6 cellular contexts compared by ENCODE assay signal in the genomic region with DNA sequence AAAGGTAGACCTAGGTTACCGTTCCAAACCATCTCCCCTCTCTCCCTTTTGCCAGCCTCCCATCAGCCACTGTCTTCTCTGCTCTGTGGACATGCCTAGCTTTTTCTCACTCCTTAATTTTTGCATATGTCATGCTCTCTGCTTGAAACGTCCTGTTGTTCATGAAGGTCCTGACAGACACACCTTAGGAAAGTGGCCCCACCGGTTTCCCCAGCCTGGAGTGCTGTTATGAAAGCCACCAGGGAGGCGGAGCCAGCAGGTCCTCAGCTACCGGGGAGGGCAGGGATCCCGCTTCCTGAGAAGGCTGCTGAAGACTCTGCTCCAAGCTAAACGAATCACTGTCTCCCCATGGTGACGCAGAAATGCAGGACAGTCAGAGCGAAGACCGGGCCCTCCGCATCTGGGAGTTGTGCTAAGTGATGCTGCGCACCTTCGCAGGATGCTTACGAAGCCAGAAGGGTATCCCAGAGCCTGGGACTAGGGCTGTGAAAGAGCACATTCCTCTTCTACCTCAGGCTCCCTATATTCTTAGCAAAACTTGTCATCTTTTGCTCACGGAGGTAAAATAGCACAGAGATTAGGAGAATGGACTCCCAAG. TPM values are rescaled to one million over a fixed set of nuclear protein-coding genes. Genes with fewer than 3 reads are reported as not detected.
DNase-seq lines count a peak whose midpoint lies in the region; ATAC-seq and TF ChIP-seq lines count a peak whose summit lies in the region.

No MANE protein-coding gene starts in this region.

- no peaks in the 10 kb centered on the region for H3K9me1 ChIP-seq in IMR-90 (ENCODE audit: insufficient read depth, low read length)

- no peak overlapping the region for H2BK5ac ChIP-seq in IMR-90 (ENCODE audit: low read depth, low read length, poor library complexity, severe bottlenecking)

- H3K9me3 Mint-ChIP-seq in activated T-helper 1 cell treated with anti-CD3 and anti-CD28 coated beads, Interleukin-12 subunit alpha, Interleukin-12 subunit beta, Interleukin-2, Interleukin-4 antibody, amounts not matched to agents 30 ng/mL and 10 ng/mL and 1 ng/mL, durations not matched to agents 14 hours and 24 hours and 36 hours: no peaks in the 10 kb centered on the region

- dilution Hi-C loops in IMR-90 (cut with HindIII; ENCODE audit: low sequenced_read_pairs, unreplicated experiment): no loop called here

- H3K27ac ChIP-seq in IMR-90 (ENCODE audit: insufficient read depth, low read length) (no peak overlapping the region), lower lobe of right lung (peak overlapping the region; percentile 85)

- no peak overlapping the region for H2BK120ac ChIP-seq in IMR-90 (ENCODE audit: low read depth, low read length)

- TF ChIP-seq CTCF in IMR-90 (conservative IDR thresholded peaks at IDR 0.05; ENCODE audit: low read depth, low read length): no peak
- peak; percentile 5 for TF ChIP-seq CTCF in lower lobe of right lung (IDR thresholded peaks at IDR 0.05)

- no peak overlapping the region for H4K5ac ChIP-seq in IMR-90 (ENCODE audit: low read depth, low read length)

- intact Hi-C loops in IMR-90 (cut with micrococcal nuclease): loop anchor here (1.0 to 10.0 kb wide), 2 partner anchors 90 to 519 kb away; a partner anchor contains a TSS
- intact Hi-C loops in activated T-helper 1 cell treated with anti-CD3 and anti-CD28 coated beads, Interleukin-12 subunit alpha, Interleukin-12 subunit beta, Interleukin-2, Interleukin-4 antibody, amounts not matched to agents 30 ng/mL and 10 ng/mL and 1 ng/mL, durations not matched to agents 14 hours and 24 hours and 36 hours (cut with micrococcal nuclease): loop anchor here (1.0 to 5.0 kb wide), 5 partner anchors 10 to 391 kb away; a partner anchor contains a TSS
- intact Hi-C loops in lower lobe of right lung (cut with DNase I): no loop called here

- H3K4me2 ChIP-seq in IMR-90 (ENCODE audit: low read depth, low read length): peak overlapping the region; percentile 65

- no peak overlapping the region for H2BK20ac ChIP-seq in IMR-90 (ENCODE audit: low read depth, low read length)

- H3K27ac Mint-ChIP-seq in activated T-helper 1 cell treated with anti-CD3 and anti-CD28 coated beads, Interleukin-12 subunit alpha, Interleukin-12 subunit beta, Interleukin-2, Interleukin-4 antibody, amounts not matched to agents 30 ng/mL and 10 ng/mL and 1 ng/mL, durations not matched to agents 14 hours and 24 hours and 36 hours: peak overlapping the region; percentile 72

- H3K23ac ChIP-seq in IMR-90 (ENCODE audit: low read depth, low read length): no peak overlapping the region

- no peak overlapping the region for H2AK5ac ChIP-seq in IMR-90 (ENCODE audit: low read depth, low read length)

- no peak for TF ChIP-seq POLR2A in IMR-90 (IDR thresholded peaks at IDR 0.05; ENCODE audit: low read depth, low read length)

- H4K20me1 ChIP-seq in IMR-90 (ENCODE audit: insufficient read depth, low read length): no peaks in the 10 kb centered on the region

- DNase-seq in IMR-90: no peak
- DNase-seq in activated T-helper 1 cell treated with anti-CD3 and anti-CD28 coated beads, Interleukin-12 subunit alpha, Interleukin-12 subunit beta, Interleukin-2, Interleukin-4 antibody, amounts not matched to agents 30 ng/mL and 10 ng/mL and 1 ng/mL, durations not matched to agents 14 hours and 24 hours and 36 hours (ENCODE audit: low spot score): no peak
- peak; percentile 92 for DNase-seq in lower lobe of right lung
- DNase-seq in OCI-M2 (lab: John Stamatoyannopoulos, UW; ENCODE audit: unreplicated experiment): no peak

- H2AFZ ChIP-seq in IMR-90 (replicated peaks; ENCODE audit: low read length, poor library complexity): peak overlapping the region; percentile 77

- no peak overlapping the region for H3K56ac ChIP-seq in IMR-90 (ENCODE audit: extremely low read depth, insufficient read depth, low read length)

- H3K36me3 ChIP-seq in IMR-90 (ENCODE audit: control insufficient read depth, insufficient read depth, low read length): no peaks in the 10 kb centered on the region
- H3K36me3 ChIP-seq in lower lobe of right lung: no peaks in the 10 kb centered on the region

- H4K8ac ChIP-seq in IMR-90 (ENCODE audit: low read depth in 2 of 2, low read length in 2 of 2): no peak overlapping the region

- no peaks in the 10 kb centered on the region for H3K9me3 ChIP-seq in IMR-90 (ENCODE audit: control insufficient read depth, insufficient read depth, low read length)
- H3K9me3 ChIP-seq in lower lobe of right lung: no peaks in the 10 kb centered on the region

- 0% methylated on average over 1 of the region's 15 CpGs; no CpG with 5 or more reads in 1 of the 2 experiments for WGBS in IMR-90 (ENCODE audit: extremely low coverage in 2 of 2, insufficient read length in 1 of 2), 2 experiments

- H3K4me1 ChIP-seq in IMR-90 (ENCODE audit: control insufficient read depth, insufficient read depth, low read length): peaks cover 6% of the 10 kb centered on the region
- peaks cover 29% of the 10 kb centered on the region for H3K4me1 ChIP-seq in lower lobe of right lung

- H3K79me1 ChIP-seq in IMR-90 (ENCODE audit: low read depth in 1 of 2, low read length in 2 of 2): no peaks in the 10 kb centered on the region

- no peak overlapping the region for H2BK15ac ChIP-seq in IMR-90 (ENCODE audit: low read depth, low read length)

- no peak overlapping the region for H2AK9ac ChIP-seq in IMR-90 (replicated peaks; ENCODE audit: low read depth, low read length, poor library complexity)

- H3K4ac ChIP-seq in IMR-90 (ENCODE audit: low read depth, low read length): no peak overlapping the region

- H3K14ac ChIP-seq in IMR-90 (replicated peaks; ENCODE audit: low read depth, low read length): no peak overlapping the region

- BruUV-seq in IMR-90 (replicated peaks; lab: Mats Ljungman, UMichigan): no TSS peak

- TF ChIP-seq RAD21 in IMR-90 (IDR thresholded peaks at IDR 0.05; ENCODE audit: low read length): no peak

- H3K4me3 ChIP-seq in IMR-90 (ENCODE audit: insufficient read depth, low read depth, low read length) (no peak overlapping the region), lower lobe of right lung (peak overlapping the region; percentile 46)

- CTCF ChIA-PET in IMR-90 (lab: Yijun Ruan, JAX): interaction anchor here (0.7 to 2.6 kb wide), 14 partner anchors 10 to 642 kb away, joined by 3 to 21 read pairs (median 4); a partner anchor contains a TSS

- H3K27me3 ChIP-seq in IMR-90 (ENCODE audit: control insufficient read depth, insufficient read depth, low read length) (peaks cover 32% of the 10 kb centered on the region), lower lobe of right lung (ENCODE audit: low read depth) (peaks cover 28% of the 10 kb centered on the region)

- peaks cover 8% of the 10 kb centered on the region for H3K27me3 Mint-ChIP-seq in activated T-helper 1 cell treated with anti-CD3 and anti-CD28 coated beads, Interleukin-12 subunit alpha, Interleukin-12 subunit beta, Interleukin-2, Interleukin-4 antibody, amounts not matched to agents 30 ng/mL and 10 ng/mL and 1 ng/mL, durations not matched to agents 14 hours and 24 hours and 36 hours (ENCODE audit: insufficient read depth)

- POLR2A ChIA-PET in IMR-90 (lab: Charles Lee; ENCODE audit: unreplicated experiment): no interaction called here

- in situ Hi-C loops in IMR-90 (cut with MboI; ENCODE audit: low sequenced_read_pairs): loop anchor here (10.0 kb wide), 1 partner anchor 259 kb away; a partner anchor contains a TSS

- H3K4me1 Mint-ChIP-seq in activated T-helper 1 cell treated with anti-CD3 and anti-CD28 coated beads, Interleukin-12 subunit alpha, Interleukin-12 subunit beta, Interleukin-2, Interleukin-4 antibody, amounts not matched to agents 30 ng/mL and 10 ng/mL and 1 ng/mL, durations not matched to agents 14 hours and 24 hours and 36 hours (ENCODE audit: low read depth): peaks cover 20% of the 10 kb centered on the region

- peak; percentile 15; the same call in 1 of the 2 replicates for ATAC-seq in IMR-90 (ENCODE audit: low read depth)
- ATAC-seq in lower lobe of right lung: peak; percentile 82 to 91
- no peak for ATAC-seq in HG02642 (IDR thresholded peaks at IDR 0.05; ENCODE audit: poor library complexity, unreplicated experiment)
- ATAC-seq in GM19023 (IDR thresholded peaks at IDR 0.05; ENCODE audit: unreplicated experiment): no peak

- no peak overlapping the region for H3K18ac ChIP-seq in IMR-90 (ENCODE audit: low read depth, low read length)

- no peak overlapping the region for H4K91ac ChIP-seq in IMR-90 (ENCODE audit: insufficient read depth, low read depth, low read length)

- no peaks in the 10 kb centered on the region for H3K36me3 Mint-ChIP-seq in activated T-helper 1 cell treated with anti-CD3 and anti-CD28 coated beads, Interleukin-12 subunit alpha, Interleukin-12 subunit beta, Interleukin-2, Interleukin-4 antibody, amounts not matched to agents 30 ng/mL and 10 ng/mL and 1 ng/mL, durations not matched to agents 14 hours and 24 hours and 36 hours (ENCODE audit: low read depth)

- H3K4me3 Mint-ChIP-seq in activated T-helper 1 cell treated with anti-CD3 and anti-CD28 coated beads, Interleukin-12 subunit alpha, Interleukin-12 subunit beta, Interleukin-2, Interleukin-4 antibody, amounts not matched to agents 30 ng/mL and 10 ng/mL and 1 ng/mL, durations not matched to agents 14 hours and 24 hours and 36 hours: peak overlapping the region; percentile 66

- no peak overlapping the region for H3K9ac ChIP-seq in IMR-90 (ENCODE audit: low read depth, low read length)

RNA-seq across cellular contexts. Expression of a gene that starts 2.3 kb away (rescaled TPM):
- not detected in 2 replicates for total RNA-seq in IMR-90 (2012; rRNA removed)
- polyA plus RNA-seq in IMR-90 (2012; rRNA removed): not detected in 2 replicates
- polyA plus RNA-seq in IMR-90 (2012; cell fraction: cytosol; rRNA removed): 0.07 TPM in 1 of 2 replicates, not detected in the other
- 0.08 and 0.35 TPM in 2 replicates for polyA plus RNA-seq in IMR-90 (2012; cell fraction: nucleus; rRNA removed; ENCODE audit: low replicate concordance)
- total RNA-seq in activated T-helper 1 cell treated with anti-CD3 and anti-CD28 coated beads, Interleukin-12 subunit alpha, Interleukin-12 subunit beta, Interleukin-2, Interleukin-4 antibody, amounts not matched to agents 30 ng/mL and 10 ng/mL and 1 ng/mL, durations not matched to agents 14 hours and 24 hours and 36 hours: 0.34 and 0.47 TPM in 2 replicates
- 7.7 TPM for total RNA-seq in lower lobe of right lung

RNA-seq across cellular contexts. Expression of a gene that starts 10.4 kb away (rescaled TPM):
- under 0.01 and 0.18 TPM in 2 replicates for total RNA-seq in IMR-90 (2012; rRNA removed)
- polyA plus RNA-seq in IMR-90 (2012; rRNA removed): 2.2 and 2.3 TPM in 2 replicates
- polyA plus RNA-seq in IMR-90 (2012; cell fraction: cytosol; rRNA removed): 1.8 and 3.5 TPM in 2 replicates
- 4.2 and 6.8 TPM in 2 replicates for polyA plus RNA-seq in IMR-90 (2012; cell fraction: nucleus; rRNA removed; ENCODE audit: low replicate concordance)
- 14.3 and 14.8 TPM in 2 replicates for total RNA-seq in activated T-helper 1 cell treated with anti-CD3 and anti-CD28 coated beads, Interleukin-12 subunit alpha, Interleukin-12 subunit beta, Interleukin-2, Interleukin-4 antibody, amounts not matched to agents 30 ng/mL and 10 ng/mL and 1 ng/mL, durations not matched to agents 14 hours and 24 hours and 36 hours
- total RNA-seq in lower lobe of right lung: 9.9 TPM

RNA-seq across cellular contexts. Expression of a gene that starts 23.4 kb away (rescaled TPM):
- total RNA-seq in IMR-90 (2012; rRNA removed): not detected in 2 replicates
- polyA plus RNA-seq in IMR-90 (2012; rRNA removed): not detected in 2 replicates
- not detected in 2 replicates for polyA plus RNA-seq in IMR-90 (2012; cell fraction: cytosol; rRNA removed)
- 0.10 TPM in 1 of 2 replicates, not detected in the other for polyA plus RNA-seq in IMR-90 (2012; cell fraction: nucleus; rRNA removed; ENCODE audit: low replicate concordance)
- 1.5 and 2.5 TPM in 2 replicates for total RNA-seq in activated T-helper 1 cell treated with anti-CD3 and anti-CD28 coated beads, Interleukin-12 subunit alpha, Interleukin-12 subunit beta, Interleukin-2, Interleukin-4 antibody, amounts not matched to agents 30 ng/mL and 10 ng/mL and 1 ng/mL, durations not matched to agents 14 hours and 24 hours and 36 hours
- total RNA-seq in lower lobe of right lung: 13.4 TPM

RNA-seq across cellular contexts. Expression of a gene that starts 33.8 kb away (rescaled TPM):
- total RNA-seq in IMR-90 (2012; rRNA removed) (31.1 and 42.3 TPM in 2 replicates), lower lobe of right lung (300 TPM)
- 165 and 183 TPM in 2 replicates for polyA plus RNA-seq in IMR-90 (2012; rRNA removed)
- 121 and 678 TPM in 2 replicates for polyA plus RNA-seq in IMR-90 (2012; cell fraction: cytosol; rRNA removed)
- 126 and 148 TPM in 2 replicates for polyA plus RNA-seq in IMR-90 (2012; cell fraction: nucleus; rRNA removed; ENCODE audit: low replicate concordance)
- total RNA-seq in activated T-helper 1 cell treated with anti-CD3 and anti-CD28 coated beads, Interleukin-12 subunit alpha, Interleukin-12 subunit beta, Interleukin-2, Interleukin-4 antibody, amounts not matched to agents 30 ng/mL and 10 ng/mL and 1 ng/mL, durations not matched to agents 14 hours and 24 hours and 36 hours: 140 and 144 TPM in 2 replicates

RNA-seq across cellular contexts. Expression of a gene that starts 33.8 kb away (rescaled TPM):
- total RNA-seq in IMR-90 (2012; rRNA removed) (not detected in 2 replicates), lower lobe of right lung (7.7 TPM)
- not detected in 2 replicates for polyA plus RNA-seq in IMR-90 (2012; rRNA removed)
- not detected in 2 replicates for polyA plus RNA-seq in IMR-90 (2012; cell fraction: cytosol; rRNA removed)
- not detected in 2 replicates for polyA plus RNA-seq in IMR-90 (2012; cell fraction: nucleus; rRNA removed; ENCODE audit: low replicate concordance)
- total RNA-seq in activated T-helper 1 cell treated with anti-CD3 and anti-CD28 coated beads, Interleukin-12 subunit alpha, Interleukin-12 subunit beta, Interleukin-2, Interleukin-4 antibody, amounts not matched to agents 30 ng/mL and 10 ng/mL and 1 ng/mL, durations not matched to agents 14 hours and 24 hours and 36 hours: not detected in 2 replicates

Comparison
In these comparisons a context has a peak if more than half of its experiments do, and no peak if none do; other contexts are left out.
1. ATAC-seq: peak in IMR-90 (single experiment) and lower lobe of right lung (2 of 2); none in HG02642 (single experiment) and GM19023 (single experiment).